ENCODE assay signal across 1 cellular context in genomic region chr15:89781891-89782618, GRCh38.
TF ChIP-seq lines count a peak whose summit lies in the region.

No MANE protein-coding gene starts in this region.

TF ChIP-seq in HepG2, 621 proteins besides CTCF, POLR2A, EP300 and RAD21 (continued from another document):
- TF ChIP-seq PRDM10 (CRISPR knock-in tag; IDR thresholded peaks at IDR 0.05; ENCODE audit: low read depth) (0 out of 2 replicates have a peak, but pooled peaks have one; percentile 35), TAF1 (CRISPR knock-in tag; IDR thresholded peaks at IDR 0.05) (no peak), HOMEZ (CRISPR knock-in tag; IDR thresholded peaks at IDR 0.05; ENCODE audit: low read depth) (no peak), TBL1XR1 (IDR thresholded peaks at IDR 0.05; ENCODE audit: borderline replicate concordance, low read length, partially characterized antibody) (peak; percentile 44), ZNF282 (IDR thresholded peaks at IDR 0.05; ENCODE audit: partially characterized antibody) (no peak), HNF4A (CRISPR knock-in tag; IDR thresholded peaks at IDR 0.05) (peak; percentile 67), RAD51 (IDR thresholded peaks at IDR 0.05; ENCODE audit: borderline replicate concordance) (no peak), REXO4 (CRISPR knock-in tag; IDR thresholded peaks at IDR 0.05; ENCODE audit: borderline replicate concordance) (no peak), ARID3A (IDR thresholded peaks at IDR 0.05; ENCODE audit: low read depth, low read length) (no peak), ZNF180 (CRISPR knock-in tag; IDR thresholded peaks at IDR 0.05; ENCODE audit: borderline replicate concordance, low read depth) (no peak), ZNF747 (CRISPR knock-in tag; IDR thresholded peaks at IDR 0.05; ENCODE audit: borderline replicate concordance) (no peak), CHCHD3 (CRISPR knock-in tag; IDR thresholded peaks at IDR 0.05) (no peak), ATF7 (IDR thresholded peaks at IDR 0.05) (no peak), ATF7 (CRISPR knock-in tag; IDR thresholded peaks at IDR 0.05) (no peak), HIVEP1 (CRISPR knock-in tag; IDR thresholded peaks at IDR 0.05) (no peak), ZNF850 (CRISPR knock-in tag; conservative IDR thresholded peaks at IDR 0.05) (no peak), RARA (CRISPR knock-in tag; IDR thresholded peaks at IDR 0.05) (peak; percentile 73), ZUFSP (CRISPR knock-in tag; IDR thresholded peaks at IDR 0.05; ENCODE audit: borderline replicate concordance) (no peak), ZNF792 (CRISPR knock-in tag; IDR thresholded peaks at IDR 0.05) (no peak), ZNF7 (CRISPR knock-in tag; IDR thresholded peaks at IDR 0.05) (no peak), NR2F1 (CRISPR knock-in tag; IDR thresholded peaks at IDR 0.05) (0 out of 4 replicates have a peak, but pooled peaks of 1 of the 2 experiments have one; percentile 16)
- TF ChIP-seq, protein P1, sequence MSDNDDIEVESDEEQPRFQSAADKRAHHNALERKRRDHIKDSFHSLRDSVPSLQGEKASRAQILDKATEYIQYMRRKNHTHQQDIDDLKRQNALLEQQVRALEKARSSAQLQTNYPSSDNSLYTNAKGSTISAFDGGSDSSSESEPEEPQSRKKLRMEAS (IDR thresholded peaks at IDR 0.05), result peak; percentile 42; the same call in 1 of the 2 replicates
